23 cellular contexts compared by ENCODE assay signal in genomic region chr7:75869776-75870379, GRCh38. TPM values are rescaled to one million over a fixed set of nuclear protein-coding genes. Genes with fewer than 3 reads are reported as not detected.
A peak's percentile ranks its signal among the peaks of the same experiment; 100 is the strongest.
DNase-seq lines count a peak whose midpoint lies in the region; ATAC-seq and TF ChIP-seq lines count a peak whose summit lies in the region.
"Had no signal": no experiment of that assay in that cellular context is flagged by ENCODE, and none has a peak within 500 bp of the region (broad histone marks: within the 10 kb centered on the region; RNA-seq: fewer than 3 reads in every experiment).

No MANE protein-coding gene starts in this region.

- TF ChIP-seq CTCF in MCF 10A (IDR thresholded peaks at IDR 0.05; ENCODE audit: unreplicated experiment) (no peak), breast epithelium (IDR thresholded peaks at IDR 0.05) (no peak), RWPE2 (IDR thresholded peaks at IDR 0.05; ENCODE audit: poor library complexity, severe bottlenecking) (no peak), astrocyte of the cerebellum (IDR thresholded peaks at IDR 0.05; ENCODE audit: low read depth, low read length, missing control alignments) (no peak)

- no peaks in the 10 kb centered on the region for H3K27me3 ChIP-seq in breast epithelium
- H3K27me3 ChIP-seq in RWPE2 (ENCODE audit: insufficient read depth, poor library complexity, severe bottlenecking): no peaks in the 10 kb centered on the region
- H3K27me3 ChIP-seq: esophagus squamous epithelium had no signal

- no TSS peak for BruUV-seq in MCF 10A (replicated peaks; lab: Mats Ljungman, UMichigan)

- in situ Hi-C loops in astrocyte of the cerebellum (cut with HindIII; ENCODE audit: low sequenced_read_pairs): no loop called here

- no peak for TF ChIP-seq POLR2A in breast epithelium (IDR thresholded peaks at IDR 0.05)

- DNase-seq in MCF 10A (ENCODE audit: unreplicated experiment) (peak; percentile 84), breast epithelium (ENCODE audit: low spot score in 2 of 2) (no peak), RWPE2 (ENCODE audit: low spot score) (no peak), astrocyte of the cerebellum (ENCODE audit: low read depth) (peak; percentile 53), NCI-H2107 (lab: John Stamatoyannopoulos, UW) (no peak), OCI-M1 (lab: John Stamatoyannopoulos, UW) (no peak)
- DNase-seq: activated B cell treated with CpG ODN at 0.5 μM for 24 hours; activated naive CD4-positive, alpha-beta T cell; CD8-positive, alpha-beta T cell; DMS153; effector CD8-positive, alpha-beta T cell; esophagus squamous epithelium; GDM1; kidney; NCI-H1417 treated with DMSO at 0.1 percent for 48 hours; NCI-H524 treated with DMSO at 0.1 percent for 48 hours; psoas muscle; tibial artery had no signal

- no peak overlapping the region for H3K27ac Mint-ChIP-seq in MCF 10A (ENCODE audit: low read depth, unreplicated experiment)
- peak overlapping the region; percentile 56 for H3K27ac Mint-ChIP-seq in stimulated activated naive CD8-positive, alpha-beta T cell treated with anti-CD3 and anti-CD28 coated beads, Interleukin-15, Interleukin-2, amounts not matched to agents 100 ng/mL and 50 ng/mL, for 24 hours
- H3K27ac Mint-ChIP-seq: activated B cell treated with CpG ODN at 0.5 μM for 24 hours; CD8-positive, alpha-beta T cell had no signal

- H3K4me3 Mint-ChIP-seq in MCF 10A (ENCODE audit: unreplicated experiment): no peak overlapping the region
- peak overlapping the region; percentile 9 for H3K4me3 Mint-ChIP-seq in stimulated activated naive CD8-positive, alpha-beta T cell treated with anti-CD3 and anti-CD28 coated beads, Interleukin-15, Interleukin-2, amounts not matched to agents 100 ng/mL and 50 ng/mL, for 24 hours
- H3K4me3 Mint-ChIP-seq: activated B cell treated with CpG ODN at 0.5 μM for 24 hours; CD8-positive, alpha-beta T cell had no signal

- peaks cover 6% of the 10 kb centered on the region for H3K4me1 Mint-ChIP-seq in MCF 10A (ENCODE audit: insufficient read depth, unreplicated experiment)
- H3K4me1 Mint-ChIP-seq in stimulated activated naive CD8-positive, alpha-beta T cell treated with anti-CD3 and anti-CD28 coated beads, Interleukin-15, Interleukin-2, amounts not matched to agents 100 ng/mL and 50 ng/mL, for 24 hours (ENCODE audit: low read depth): peaks cover 31% of the 10 kb centered on the region
- H3K4me1 Mint-ChIP-seq: activated B cell treated with CpG ODN at 0.5 μM for 24 hours had no signal

- no peaks in the 10 kb centered on the region for H3K4me1 ChIP-seq in breast epithelium
- no peaks in the 10 kb centered on the region for H3K4me1 ChIP-seq in RWPE2 (ENCODE audit: insufficient read depth, poor library complexity, severe bottlenecking)

- H3K27me3 Mint-ChIP-seq in MCF 10A (ENCODE audit: insufficient read depth, unreplicated experiment): no peaks in the 10 kb centered on the region
- H3K27me3 Mint-ChIP-seq in stimulated activated naive CD8-positive, alpha-beta T cell treated with anti-CD3 and anti-CD28 coated beads, Interleukin-15, Interleukin-2, amounts not matched to agents 100 ng/mL and 50 ng/mL, for 24 hours: peaks cover 15% of the 10 kb centered on the region

- H3K4me3 ChIP-seq in breast epithelium (no peak overlapping the region), RWPE2 (ENCODE audit: severe bottlenecking) (no peak overlapping the region), astrocyte of the cerebellum (ENCODE audit: low read depth, low read length) (no peak overlapping the region)
- H3K4me3 ChIP-seq: esophagus squamous epithelium, psoas muscle, tibial artery had no signal

- no peak overlapping the region for H3K27ac ChIP-seq in breast epithelium
- H3K27ac ChIP-seq in RWPE2 (ENCODE audit: poor library complexity, severe bottlenecking): no peak overlapping the region
- H3K27ac ChIP-seq: esophagus squamous epithelium, psoas muscle, tibial artery had no signal

- POLR2A ChIA-PET in MCF 10A (lab: Yijun Ruan, JAX): interaction anchor here (0.8 to 1.0 kb wide), 2 partner anchors 106 to 178 kb away, joined by 4 to 5 read pairs; partner anchors contain the start of genes MDH2 and STYXL1

- H3K36me3 ChIP-seq in breast epithelium (no peaks in the 10 kb centered on the region), RWPE2 (ENCODE audit: low read depth) (no peaks in the 10 kb centered on the region)
- H3K36me3 ChIP-seq: esophagus squamous epithelium, tibial artery had no signal

- ATAC-seq in RWPE2 (ENCODE audit: low read depth): peak; percentile 31; the same call in 2 of the 3 replicates
- ATAC-seq: CD8-positive, alpha-beta T cell; psoas muscle had no signal

- H3K9me3 ChIP-seq in breast epithelium (no peaks in the 10 kb centered on the region), RWPE2 (ENCODE audit: severe bottlenecking) (no peaks in the 10 kb centered on the region)
- H3K9me3 ChIP-seq: esophagus squamous epithelium, psoas muscle, tibial artery had no signal

- no peaks in the 10 kb centered on the region for H3K36me3 Mint-ChIP-seq in MCF 10A (ENCODE audit: insufficient read depth, unreplicated experiment)
- H3K36me3 Mint-ChIP-seq in stimulated activated naive CD8-positive, alpha-beta T cell treated with anti-CD3 and anti-CD28 coated beads, Interleukin-15, Interleukin-2, amounts not matched to agents 100 ng/mL and 50 ng/mL, for 24 hours (ENCODE audit: low read depth): no peaks in the 10 kb centered on the region
- H3K36me3 Mint-ChIP-seq: CD8-positive, alpha-beta T cell had no signal

- CTCF ChIA-PET in MCF 10A (lab: Yijun Ruan, JAX): interaction anchor here (0.6 to 1.4 kb wide), 3 partner anchors 107 to 260 kb away, joined by 3 to 4 read pairs (median 4); no protein-coding TSS in a partner anchor

- intact Hi-C loops in MCF 10A (cut with micrococcal nuclease) (no loop called here), breast epithelium (cut with DNase I; ENCODE audit: low total_unique reads) (no loop called here)

- H3K9me3 Mint-ChIP-seq in MCF 10A (ENCODE audit: unreplicated experiment): no peaks in the 10 kb centered on the region
- no peaks in the 10 kb centered on the region for H3K9me3 Mint-ChIP-seq in stimulated activated naive CD8-positive, alpha-beta T cell treated with anti-CD3 and anti-CD28 coated beads, Interleukin-15, Interleukin-2, amounts not matched to agents 100 ng/mL and 50 ng/mL, for 24 hours
- H3K9me3 Mint-ChIP-seq: activated B cell treated with CpG ODN at 0.5 μM for 24 hours; CD8-positive, alpha-beta T cell had no signal

RNA-seq across cellular contexts. Expression of gene RHBDD2, which starts 9.0 kb away (rescaled TPM):
- 36.1 and 38.6 TPM in 2 replicates for total RNA-seq in MCF 10A (2022)
- total RNA-seq in breast epithelium: 10 to 100 TPM; 36.6 to 47.7 (median 39.0) TPM

RNA-seq across cellular contexts. Expression of gene POR, which starts 45.1 kb away (rescaled TPM):
- total RNA-seq in MCF 10A (2022) (45.1 and 58.0 TPM in 2 replicates), breast epithelium (100 to 1,000 TPM in 1 of 3 donors, 10 to 100 TPM in 2; 62.1 to 123 (median 87.7) TPM)

RNA-seq across cellular contexts. Expression of gene CCL24, which starts 56.3 kb away (rescaled TPM):
- total RNA-seq in MCF 10A (2022) (not detected in 2 replicates), breast epithelium (1 to 10 TPM in 1 of 3 donors, not detected in 2; 1.3 TPM)
- total RNA-seq: CD8-positive, alpha-beta T cell; glomerular endothelial cell; H1; kidney; LHCN-M2; psoas muscle; skeletal muscle tissue had no signal

Comparison
In these comparisons a context has a peak if more than half of its experiments do, and no peak if none do; other contexts are left out.
1. DNase-seq: peak in MCF 10A (single experiment) and astrocyte of the cerebellum (single experiment); none in breast epithelium (0 of 2), RWPE2 (single experiment), NCI-H2107 (single experiment) and OCI-M1 (single experiment).